Comparison of ENCODE assay signal across 11 cellular contexts in the genomic region with DNA sequence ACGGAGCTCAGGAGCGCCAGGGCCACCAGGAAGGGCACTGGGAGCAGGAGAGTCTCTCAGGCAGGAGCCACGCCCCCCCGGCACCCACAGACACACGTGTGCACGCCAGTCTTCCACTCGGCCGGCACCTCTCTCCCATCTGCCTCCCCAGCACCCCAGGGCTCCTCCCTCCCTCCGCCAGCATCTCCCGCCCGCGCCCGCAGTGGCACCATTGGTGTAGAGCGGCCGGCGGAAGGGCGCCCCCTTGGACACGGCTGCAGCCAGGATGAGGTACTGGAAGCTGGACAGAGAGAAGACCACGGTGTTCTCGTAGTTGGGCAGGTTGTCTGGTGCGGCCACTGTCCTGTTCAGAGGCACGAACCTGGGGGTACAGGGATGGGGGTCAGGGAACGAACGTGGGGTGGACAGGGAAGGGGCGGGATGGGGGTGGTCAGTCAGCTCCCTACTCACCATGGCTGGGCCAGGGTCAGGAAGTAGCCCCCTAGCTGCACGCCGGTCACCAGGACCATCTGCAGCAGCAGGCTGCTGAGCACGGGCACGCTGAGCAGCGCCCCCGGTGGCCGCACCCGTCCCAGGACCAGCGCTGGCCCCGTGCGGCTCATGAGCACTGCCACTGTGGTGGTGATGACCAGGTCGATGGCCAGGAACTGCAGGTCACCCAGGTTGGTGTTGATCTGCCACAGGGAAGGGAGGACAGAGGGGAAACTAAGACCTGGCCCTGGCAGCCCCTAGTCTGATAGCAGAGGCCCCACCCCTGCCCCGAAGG. TPM values are rescaled to one million over a fixed set of nuclear protein-coding genes. Genes with fewer than 3 reads are reported as not detected.
DNase-seq lines count a peak whose midpoint lies in the region; ATAC-seq, FAIRE-seq and TF ChIP-seq lines count a peak whose summit lies in the region.
"Had no signal": no experiment of that assay in that cellular context is flagged by ENCODE, and none has a peak within 500 bp of the region (broad histone marks: within the 10 kb centered on the region; RNA-seq: fewer than 3 reads in every experiment).

No MANE protein-coding gene starts in this region.

- H3K27me3 ChIP-seq in K562 (ENCODE audit: control insufficient read depth in 2 of 2, insufficient read depth in 2 of 2, low read length in 2 of 2) (no peaks in the 10 kb centered on the region; a peak in 1 of 5 replicates), mesendoderm (ENCODE audit: insufficient read depth, low read length, poor library complexity) (no peaks in the 10 kb centered on the region), vagina (no peaks in the 10 kb centered on the region)

- in situ Hi-C loops in K562 (cut with MboI): no loop called here

- H3K4me2 ChIP-seq in K562 (ENCODE audit: insufficient read depth, low read length) (no peak overlapping the region), mesendoderm (ENCODE audit: low read length) (no peak overlapping the region)

- FAIRE-seq in K562 (lab: Jason Lieb, UNC): peak; percentile 44

- H3K27ac Mint-ChIP-seq in CD14-positive monocyte: no peak overlapping the region
- H3K27ac Mint-ChIP-seq: activated CD4-positive, alpha-beta memory T cell treated with anti-CD3 and anti-CD28 coated beads for 36 hours had no signal

- intact Hi-C loops in CD14-positive monocyte (cut with micrococcal nuclease): no loop called here
- intact Hi-C loops in K562 (cut with micrococcal nuclease): no loop called here
- intact Hi-C loops in vagina (cut with DNase I): no loop called here

- no peak overlapping the region for H3K9ac ChIP-seq in K562 (ENCODE audit: insufficient read depth in 1 of 2, low read depth in 2 of 2, low read length in 2 of 2)
- no peak overlapping the region for H3K9ac ChIP-seq in mesendoderm (ENCODE audit: low read length)

- no peak overlapping the region for H3K56ac ChIP-seq in mesendoderm (ENCODE audit: low read length)

- H3K9me3 ChIP-seq in K562 (replicated peaks; ENCODE audit: control insufficient read depth, insufficient read depth, low read depth, low read length): no peaks in the 10 kb centered on the region
- H3K9me3 ChIP-seq in vagina: no peaks in the 10 kb centered on the region

- TF ChIP-seq EP300 in K562 (IDR thresholded peaks at IDR 0.05; ENCODE audit: low read length): no peak

- CTCF ChIA-PET in K562 (lab: Yijun Ruan, JAX; ENCODE audit: low intra/inter-chr PET ratio): interaction anchor here (0.6 kb wide), 1 partner anchor 141 kb away, joined by 7 read pairs; no protein-coding TSS in a partner anchor

- DNase-seq in CD14-positive monocyte (ENCODE audit: low spot score) (no peak), HFF-Myc (ENCODE audit: extremely low read depth, low read depth) (no peak), K562 (ENCODE audit: extremely low read depth in 1 of 4, low spot score in 3 of 4) (peak; percentile 33 to 74 (median 72)), mesendoderm (peak; percentile 54), activated gamma-delta T cell (lab: John Stamatoyannopoulos, UW) (no peak), cerebellum (ENCODE audit: low spot score) (no peak), GM19238 (ENCODE audit: insufficient read length, low spot score) (no peak), vagina (ENCODE audit: extremely low spot score in 2 of 2) (no peak)
- DNase-seq: activated CD4-positive, alpha-beta memory T cell treated with anti-CD3 and anti-CD28 coated beads for 36 hours; NCI-H1694; SHP77 treated with DMSO at 0.1 percent for 48 hours had no signal

- H2AK5ac ChIP-seq in mesendoderm (ENCODE audit: low read length): no peak overlapping the region

- BruUV-seq in K562 (replicated peaks; lab: Mats Ljungman, UMichigan): no TSS peak

- ATAC-seq in K562: peak; percentile 90

- peaks cover 4% of the 10 kb centered on the region for H3K9me1 ChIP-seq in K562 (ENCODE audit: control insufficient read depth, insufficient read depth, low read length)

- H3K27ac ChIP-seq in K562 (ENCODE audit: extremely low read depth, low read depth, low read length) (no peak overlapping the region), mesendoderm (ENCODE audit: low read depth, low read length) (no peak overlapping the region), vagina (no peak overlapping the region)

- H2BK15ac ChIP-seq in mesendoderm (replicated peaks; ENCODE audit: low read depth): no peak overlapping the region

- no peaks in the 10 kb centered on the region for H3K9me3 Mint-ChIP-seq in CD14-positive monocyte
- H3K9me3 Mint-ChIP-seq: activated CD4-positive, alpha-beta memory T cell treated with anti-CD3 and anti-CD28 coated beads for 36 hours had no signal

- no peak overlapping the region for H3K4me3 ChIP-seq in HFF-Myc (replicated peaks; ENCODE audit: low read depth, low read length)
- no peak overlapping the region for H3K4me3 ChIP-seq in K562
- H3K4me3 ChIP-seq in mesendoderm (ENCODE audit: low read length): no peak overlapping the region
- no peak overlapping the region for H3K4me3 ChIP-seq in vagina

- no peaks in the 10 kb centered on the region for H3K4me1 Mint-ChIP-seq in CD14-positive monocyte

- TF ChIP-seq RAD21 in K562 (CRISPR knock-in tag; conservative IDR thresholded peaks at IDR 0.05 in 1 of 2, IDR thresholded peaks at IDR 0.05 in 1 of 2): no peak

- H3K4me3 Mint-ChIP-seq in CD14-positive monocyte: no peak overlapping the region
- H3K4me3 Mint-ChIP-seq: activated CD4-positive, alpha-beta memory T cell treated with anti-CD3 and anti-CD28 coated beads for 36 hours had no signal

- H3K79me1 ChIP-seq in mesendoderm (ENCODE audit: low read length): no peaks in the 10 kb centered on the region

- no peak overlapping the region for H4K5ac ChIP-seq in mesendoderm (ENCODE audit: low read length)

- H2BK120ac ChIP-seq in mesendoderm (ENCODE audit: low read depth, low read length): no peak overlapping the region

- TF ChIP-seq CTCF in CD14-positive monocyte (IDR thresholded peaks at IDR 0.05) (peak; percentile 20), HFF-Myc (IDR thresholded peaks at IDR 0.05; ENCODE audit: low read depth, low read length, missing control alignments) (peak; percentile 55), K562 (IDR thresholded peaks at IDR 0.05 in 2 of 3, conservative IDR thresholded peaks at IDR 0.05 in 1 of 3; ENCODE audit: insufficient read depth in 2 of 3, low read depth in 1 of 3, low read length in 3 of 3) (peak; percentile 53 to 78 (median 74)), vagina (IDR thresholded peaks at IDR 0.05) (no peak)

- POLR2A ChIA-PET in K562 (lab: Yijun Ruan, JAX): interaction anchor here (2.3 kb wide), 1 partner anchor 11 kb away, joined by 8 read pairs; no protein-coding TSS in a partner anchor

- no peak overlapping the region for H2AFZ ChIP-seq in K562 (ENCODE audit: low read depth, low read length)

- H2BK5ac ChIP-seq in mesendoderm (ENCODE audit: low read length): no peak overlapping the region

- no peak overlapping the region for H3K23ac ChIP-seq in mesendoderm (ENCODE audit: low read length)

- H3K36me3 ChIP-seq in K562 (ENCODE audit: control insufficient read depth, insufficient read depth, low read length) (peaks cover 13% of the 10 kb centered on the region; the same call in 1 of the 3 replicates), mesendoderm (ENCODE audit: control insufficient read depth, insufficient read depth, low read length) (no peaks in the 10 kb centered on the region), vagina (peaks cover 0 to 22% of the 10 kb centered on the region in 2 donors)

- TF ChIP-seq POLR2A in K562 (conservative IDR thresholded peaks at IDR 0.05) (no peak), vagina (IDR thresholded peaks at IDR 0.05) (no peak)

- H3K4me1 ChIP-seq in K562 (replicated peaks in 1 of 2; ENCODE audit: control insufficient read depth in 2 of 2, insufficient read depth in 2 of 2, low read length in 2 of 2) (peaks cover 0 to 18% of the 10 kb centered on the region in 2 experiments; a peak in 2 of 5 replicates), mesendoderm (ENCODE audit: control insufficient read depth, low read depth, low read length) (no peaks in the 10 kb centered on the region), vagina (peaks cover 14% of the 10 kb centered on the region)

- no peaks in the 10 kb centered on the region for H3K79me2 ChIP-seq in K562 (ENCODE audit: control insufficient read depth, insufficient read depth, low read length)
- no peaks in the 10 kb centered on the region for H3K79me2 ChIP-seq in mesendoderm (ENCODE audit: control insufficient read depth, insufficient read depth, low read length)

- H3K18ac ChIP-seq in mesendoderm (ENCODE audit: low read length): no peak overlapping the region

- WGBS in K562 (ENCODE audit: insufficient coverage, low coverage, missing lambda C conversion rate): 79% methylated on average over 30 of the region's 38 CpGs
- no CpG with 5 or more reads among the region's 38 CpGs for WGBS in mesendoderm (ENCODE audit: extremely low coverage, insufficient coverage, low lambda C conversion rate)

- H3K27me3 Mint-ChIP-seq in CD14-positive monocyte (ENCODE audit: low read depth in 3 of 3): peaks cover 12 to 15% (median 12%) of the 10 kb centered on the region in 3 donors

- no peak overlapping the region for H3K4ac ChIP-seq in mesendoderm (ENCODE audit: low read depth, low read length)

- no peaks in the 10 kb centered on the region; the same call in 1 of the 2 replicates for H4K20me1 ChIP-seq in K562 (replicated peaks; ENCODE audit: control insufficient read depth, insufficient read depth, low read length)

- H3K36me3 Mint-ChIP-seq in CD14-positive monocyte: peaks cover 47 to 66% of the 10 kb centered on the region in 2 donors

- H4K8ac ChIP-seq in mesendoderm (ENCODE audit: low read depth, low read length): no peak overlapping the region

RNA-seq across cellular contexts. Expression of a gene that starts 6.4 kb away (rescaled TPM):
- polyA plus RNA-seq in CD14-positive monocyte (not detected), K562 (2011; rRNA removed) (not detected in 2 replicates), K562 (2014; fragmentation: Illumina TruSeq; extraction: Trizol) (0.18 TPM in 1 of 2 replicates, not detected in the other), K562 (2014; fragmentation: Nextera tagmentation; extraction: Ambion mirVana) (not detected), K562 (2014; rRNA removed) (not detected in 2 replicates)
- not detected in 2 replicates for total RNA-seq in K562 (2011; cell fraction: chromatin; rRNA removed; ENCODE audit: low replicate concordance)
- not detected in 2 replicates for total RNA-seq in K562 (2011; cell fraction: nucleolus; rRNA removed)
- total RNA-seq in K562 (2011; cell fraction: nucleoplasm; rRNA removed): not detected in 2 replicates
- total RNA-seq in K562 (2014; rRNA removed) (not detected in 2 replicates), K562 (2014; rRNA removed; fragmentation: Illumina TruSeq; extraction: Trizol) (not detected in 2 replicates), K562 (2015; rRNA removed; fragmentation: Illumina TruSeq; extraction: Trizol) (not detected in 2 replicates), K562 (2021) (0.31 TPM in 1 of 2 replicates, not detected in the other), cerebellum (17.7 TPM), vagina (51.1 TPM)
- polyA plus RNA-seq in K562 (2011; cell fraction: cytosol; rRNA removed): not detected in 2 replicates
- polyA plus RNA-seq in K562 (2011; cell fraction: nucleus; rRNA removed): 0.30 TPM in 1 of 2 replicates, not detected in the other
- not detected in 2 replicates for polyA plus RNA-seq in K562 (2012)
- not detected in 2 replicates for polyA minus RNA-seq in K562 (2011; rRNA and poly(A)+ RNA removed)
- polyA minus RNA-seq in K562 (2011; cell fraction: cytosol; rRNA and poly(A)+ RNA removed): not detected in 2 replicates
- polyA minus RNA-seq in K562 (2011; cell fraction: nucleus; rRNA and poly(A)+ RNA removed): not detected in 2 replicates
- 137 TPM for polyA plus RNA-seq in mesendoderm (2013, experiment 1 of 2)
- 141 TPM for polyA plus RNA-seq in mesendoderm (2013, experiment 2 of 2)
- total RNA-seq: activated CD4-positive, alpha-beta memory T cell treated with anti-CD3 and anti-CD28 coated beads for 36 hours had no signal

RNA-seq across cellular contexts. Expression of a gene that starts 24.9 kb away (rescaled TPM):
- 10 to 100 TPM; 17.6 to 19.5 TPM for polyA plus RNA-seq in CD14-positive monocyte
- 34.5 and 126 TPM in 2 replicates for total RNA-seq in K562 (2011; cell fraction: chromatin; rRNA removed; ENCODE audit: low replicate concordance)
- total RNA-seq in K562 (2011; cell fraction: nucleolus; rRNA removed): 139 and 151 TPM in 2 replicates
- 86.6 and 104 TPM in 2 replicates for total RNA-seq in K562 (2011; cell fraction: nucleoplasm; rRNA removed)
- 23.9 and 40.2 TPM in 2 replicates for total RNA-seq in K562 (2014; rRNA removed)
- total RNA-seq in K562 (2014; rRNA removed; fragmentation: Illumina TruSeq; extraction: Trizol): 7.8 and 9.9 TPM in 2 replicates
- 15.5 and 16.3 TPM in 2 replicates for total RNA-seq in K562 (2015; rRNA removed; fragmentation: Illumina TruSeq; extraction: Trizol)
- total RNA-seq in K562 (2021): 48.3 and 56.3 TPM in 2 replicates
- polyA plus RNA-seq in K562 (2011; rRNA removed): 10.5 and 27.2 TPM in 2 replicates
- polyA plus RNA-seq in K562 (2011; cell fraction: cytosol; rRNA removed): 21.9 and 44.0 TPM in 2 replicates
- 38.6 and 63.9 TPM in 2 replicates for polyA plus RNA-seq in K562 (2011; cell fraction: nucleus; rRNA removed)
- polyA plus RNA-seq in K562 (2012): 38.5 and 53.3 TPM in 2 replicates
- polyA plus RNA-seq in K562 (2014; fragmentation: Illumina TruSeq; extraction: Trizol): 22.0 and 35.5 TPM in 2 replicates
- polyA plus RNA-seq in K562 (2014; fragmentation: Nextera tagmentation; extraction: Ambion mirVana): under 1 TPM; 0.36 to 0.45 TPM
- 26.3 and 28.5 TPM in 2 replicates for polyA plus RNA-seq in K562 (2014; rRNA removed)
- polyA minus RNA-seq in K562 (2011; rRNA and poly(A)+ RNA removed): 27.1 and 30.6 TPM in 2 replicates
- polyA minus RNA-seq in K562 (2011; cell fraction: cytosol; rRNA and poly(A)+ RNA removed): 65.7 and 89.6 TPM in 2 replicates
- polyA minus RNA-seq in K562 (2011; cell fraction: nucleus; rRNA and poly(A)+ RNA removed): 19.0 and 32.7 TPM in 2 replicates
- 37.2 TPM for polyA plus RNA-seq in mesendoderm (2013, experiment 1 of 2)
- 39.3 TPM for polyA plus RNA-seq in mesendoderm (2013, experiment 2 of 2)
- total RNA-seq in cerebellum: 66.2 TPM
- 31.7 TPM for total RNA-seq in vagina

Comparison
In these comparisons a context has a peak if more than half of its experiments do, and no peak if none do; other contexts are left out.
1. DNase-seq: peak in K562 (4 of 4) and mesendoderm (single experiment); none in CD14-positive monocyte (single experiment), HFF-Myc (single experiment), activated gamma-delta T cell (single experiment), cerebellum (single experiment), GM19238 (single experiment) and vagina (0 of 2).
2. CTCF ChIP-seq: peak in CD14-positive monocyte (single experiment), HFF-Myc (single experiment) and K562 (3 of 3); none in vagina (0 of 3).
3. RNA of a gene that starts 6.4 kb away (total RNA-seq): 51.1 TPM in vagina (single experiment) and 17.7 TPM in cerebellum (single experiment); 0.31 TPM in K562; every median in the first group is over 10 times any median in the second.